ENCODE assay signal across 1 cellular context in genomic region chr12:51270067-51270846, GRCh38.
TF ChIP-seq lines count a peak whose summit lies in the region.

SMAGP (minus strand) TSS chr12:51270415; CDS start chr12:51269278, 1,137 bp downstream.

TF ChIP-seq in HepG2, 621 proteins besides CTCF, POLR2A, EP300 and RAD21 (continued from another document):
- TF ChIP-seq SRSF4 (IDR thresholded peaks at IDR 0.05; ENCODE audit: low read depth, low read length, poor library complexity, severe bottlenecking): no peak
- TF ChIP-seq STAT5B (CRISPR knock-in tag; IDR thresholded peaks at IDR 0.05): no peak
- no peak for TF ChIP-seq NKX3-1 (CRISPR knock-in tag; IDR thresholded peaks at IDR 0.05)
- TF ChIP-seq ZNF691 (CRISPR knock-in tag; IDR thresholded peaks at IDR 0.05; ENCODE audit: borderline replicate concordance, low read depth): no peak
- no peak for TF ChIP-seq IRX3 (CRISPR knock-in tag; IDR thresholded peaks at IDR 0.05; ENCODE audit: borderline replicate concordance, low read depth)
- no peak for TF ChIP-seq HNRNPK (IDR thresholded peaks at IDR 0.05; ENCODE audit: low read depth, low read length, poor library complexity, severe bottlenecking)
- TF ChIP-seq RFXANK (CRISPR knock-in tag; IDR thresholded peaks at IDR 0.05): no peak
- no peak for TF ChIP-seq CEBPB (IDR thresholded peaks at IDR 0.05; ENCODE audit: borderline replicate concordance, low read depth, low read length)
- no peak for TF ChIP-seq MAFF (IDR thresholded peaks at IDR 0.05; ENCODE audit: low read depth, low read length)
- TF ChIP-seq ARNTL (CRISPR knock-in tag; IDR thresholded peaks at IDR 0.05): no peak
- TF ChIP-seq ZBTB25 (CRISPR knock-in tag; IDR thresholded peaks at IDR 0.05): no peak
- no peak for TF ChIP-seq ZBTB42 (CRISPR knock-in tag; IDR thresholded peaks at IDR 0.05)
- TF ChIP-seq ZNF879 (CRISPR knock-in tag; IDR thresholded peaks at IDR 0.05): no peak
- 0 out of 2 replicates have a peak, but pooled peaks have one; percentile 31 for TF ChIP-seq ZNF331 (CRISPR knock-in tag; IDR thresholded peaks at IDR 0.05)
- no peak for TF ChIP-seq HMG20A (CRISPR knock-in tag; IDR thresholded peaks at IDR 0.05; ENCODE audit: borderline replicate concordance)
- no peak for TF ChIP-seq ZNF24 (IDR thresholded peaks at IDR 0.05)
- TF ChIP-seq ZNF543 (CRISPR knock-in tag; IDR thresholded peaks at IDR 0.05): 0 out of 2 replicates have a peak, but pooled peaks have one; percentile 41
- TF ChIP-seq ZNF800 (CRISPR knock-in tag; IDR thresholded peaks at IDR 0.05): no peak
- no peak for TF ChIP-seq SMAD9 (CRISPR knock-in tag; IDR thresholded peaks at IDR 0.05)
- no peak for TF ChIP-seq PREB (CRISPR knock-in tag; IDR thresholded peaks at IDR 0.05)
- no peak for TF ChIP-seq BATF2 (CRISPR knock-in tag; IDR thresholded peaks at IDR 0.05)
- no peak for TF ChIP-seq ZNF180 (CRISPR knock-in tag; IDR thresholded peaks at IDR 0.05; ENCODE audit: borderline replicate concordance, low read depth)
- TF ChIP-seq NR2C2 (CRISPR knock-in tag; IDR thresholded peaks at IDR 0.05; ENCODE audit: borderline replicate concordance): no peak
- no peak for TF ChIP-seq MLX (CRISPR knock-in tag; IDR thresholded peaks at IDR 0.05)
- TF ChIP-seq ESRRA (CRISPR knock-in tag; IDR thresholded peaks at IDR 0.05; ENCODE audit: low read depth): no peak
- TF ChIP-seq ZNF230 (CRISPR knock-in tag; IDR thresholded peaks at IDR 0.05): no peak
- TF ChIP-seq SSRP1 (CRISPR knock-in tag; IDR thresholded peaks at IDR 0.05): no peak
- no peak for TF ChIP-seq ZFP90 (CRISPR knock-in tag; IDR thresholded peaks at IDR 0.05; ENCODE audit: borderline replicate concordance)
- TF ChIP-seq EEA1 (CRISPR knock-in tag; IDR thresholded peaks at IDR 0.05; ENCODE audit: borderline replicate concordance): no peak
- no peak for TF ChIP-seq FIP1L1 (IDR thresholded peaks at IDR 0.05; ENCODE audit: borderline replicate concordance, insufficient read depth, low read depth, low read length)
